In the genomic region with DNA sequence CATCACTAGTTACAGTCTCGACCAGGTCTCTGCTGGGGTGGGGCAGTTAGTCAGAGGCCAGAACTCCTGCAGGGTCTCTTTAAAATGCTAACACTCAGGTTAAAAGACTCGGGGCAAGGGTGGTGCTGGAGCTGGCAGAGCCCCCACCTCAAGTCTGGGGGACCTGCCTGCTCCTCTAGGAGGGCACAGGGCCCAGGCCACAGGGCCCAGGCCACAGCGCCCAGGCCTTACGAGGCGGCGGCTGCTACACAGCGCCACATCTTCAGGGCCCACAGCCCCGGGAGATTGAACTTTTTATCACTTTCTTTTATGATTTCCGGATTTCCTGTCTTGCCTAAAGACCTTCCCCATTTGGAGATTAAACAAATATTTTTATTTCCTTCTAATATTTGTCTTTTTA, we compare ENCODE assay signal across 1 cellular context.
TF ChIP-seq lines count a peak whose summit lies in the region.

No MANE protein-coding gene starts in this region.

TF ChIP-seq in endothelial cell of umbilical vein, 7 proteins besides CTCF, POLR2A, EP300 and RAD21 (continued from another document):
- TF ChIP-seq, protein P1, sequence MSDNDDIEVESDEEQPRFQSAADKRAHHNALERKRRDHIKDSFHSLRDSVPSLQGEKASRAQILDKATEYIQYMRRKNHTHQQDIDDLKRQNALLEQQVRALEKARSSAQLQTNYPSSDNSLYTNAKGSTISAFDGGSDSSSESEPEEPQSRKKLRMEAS (IDR thresholded peaks at IDR 0.05; ENCODE audit: insufficient read depth, insufficient read length): no peak
- TF ChIP-seq MYC (IDR thresholded peaks at IDR 0.05; ENCODE audit: low read depth, low read length) (no peak), FOS (IDR thresholded peaks at IDR 0.05; ENCODE audit: borderline replicate concordance, insufficient read depth, low read length) (no peak), EZH2 (IDR thresholded peaks at IDR 0.05; ENCODE audit: borderline replicate concordance, low read depth, low read length, severe bottlenecking) (no peak), GATA2 (IDR thresholded peaks at IDR 0.05; ENCODE audit: insufficient read depth, insufficient read length, low read depth, low read length) (no peak)
